In genomic region chr9:71761938-71762353, GRCh38 we compare ENCODE assay signal across 1 cellular context.
TF ChIP-seq lines count a peak whose summit lies in the region.

No MANE protein-coding gene starts in this region.

TF ChIP-seq in HCT116, 20 proteins besides CTCF, POLR2A, EP300 and RAD21:
- TF ChIP-seq SP1 (IDR thresholded peaks at IDR 0.05; ENCODE audit: low read depth): no peak
- no peak for TF ChIP-seq SIN3A (IDR thresholded peaks at IDR 0.05; ENCODE audit: low read depth)
- no peak for TF ChIP-seq FOSL1 (IDR thresholded peaks at IDR 0.05; ENCODE audit: low read depth)
- TF ChIP-seq EZH2 (IDR thresholded peaks at IDR 0.05): no peak
- TF ChIP-seq CEBPB (IDR thresholded peaks at IDR 0.05; ENCODE audit: low read depth): no peak
- TF ChIP-seq, protein P1, sequence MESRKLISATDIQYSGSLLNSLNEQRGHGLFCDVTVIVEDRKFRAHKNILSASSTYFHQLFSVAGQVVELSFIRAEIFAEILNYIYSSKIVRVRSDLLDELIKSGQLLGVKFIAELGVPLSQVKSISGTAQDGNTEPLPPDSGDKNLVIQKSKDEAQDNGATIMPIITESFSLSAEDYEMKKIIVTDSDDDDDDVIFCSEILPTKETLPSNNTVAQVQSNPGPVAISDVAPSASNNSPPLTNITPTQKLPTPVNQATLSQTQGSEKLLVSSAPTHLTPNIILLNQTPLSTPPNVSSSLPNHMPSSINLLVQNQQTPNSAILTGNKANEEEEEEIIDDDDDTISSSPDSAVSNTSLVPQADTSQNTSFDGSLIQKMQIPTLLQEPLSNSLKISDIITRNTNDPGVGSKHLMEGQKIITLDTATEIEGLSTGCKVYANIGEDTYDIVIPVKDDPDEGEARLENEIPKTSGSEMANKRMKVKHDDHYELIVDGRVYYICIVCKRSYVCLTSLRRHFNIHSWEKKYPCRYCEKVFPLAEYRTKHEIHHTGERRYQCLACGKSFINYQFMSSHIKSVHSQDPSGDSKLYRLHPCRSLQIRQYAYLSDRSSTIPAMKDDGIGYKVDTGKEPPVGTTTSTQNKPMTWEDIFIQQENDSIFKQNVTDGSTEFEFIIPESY (IDR thresholded peaks at IDR 0.05; ENCODE audit: extremely low read depth, insufficient replicate concordance, low read length): no peak
- no peak for TF ChIP-seq SRF (IDR thresholded peaks at IDR 0.05; ENCODE audit: low read depth)
- TF ChIP-seq TCF7L2 (IDR thresholded peaks at IDR 0.05; ENCODE audit: borderline replicate concordance, extremely low read depth, insufficient read depth, insufficient read length): no peak
- no peak for TF ChIP-seq ZNF274 (IDR thresholded peaks at IDR 0.05; ENCODE audit: low read depth, low read length)
- no peak for TF ChIP-seq EGR1 (IDR thresholded peaks at IDR 0.05; ENCODE audit: low read depth)
- no peak for TF ChIP-seq POLR2AphosphoS5 (IDR thresholded peaks at IDR 0.05; ENCODE audit: low read depth, low read length)
- TF ChIP-seq CBX3 (IDR thresholded peaks at IDR 0.05; ENCODE audit: low read depth): no peak
- TF ChIP-seq EZH2phosphoT487 (IDR thresholded peaks at IDR 0.05; ENCODE audit: borderline replicate concordance): no peak
- no peak for TF ChIP-seq MAX (IDR thresholded peaks at IDR 0.05)
- TF ChIP-seq, protein P2, sequence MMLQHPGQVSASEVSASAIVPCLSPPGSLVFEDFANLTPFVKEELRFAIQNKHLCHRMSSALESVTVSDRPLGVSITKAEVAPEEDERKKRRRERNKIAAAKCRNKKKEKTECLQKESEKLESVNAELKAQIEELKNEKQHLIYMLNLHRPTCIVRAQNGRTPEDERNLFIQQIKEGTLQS (IDR thresholded peaks at IDR 0.05): no peak
- no peak for TF ChIP-seq YY1 (IDR thresholded peaks at IDR 0.05; ENCODE audit: extremely low read depth, insufficient replicate concordance, low read depth, low read length)
- no peak for TF ChIP-seq ZFX (IDR thresholded peaks at IDR 0.05)
- no peak for TF ChIP-seq ELF1 (IDR thresholded peaks at IDR 0.05; ENCODE audit: borderline replicate concordance, low read depth)
- TF ChIP-seq, protein P3, sequence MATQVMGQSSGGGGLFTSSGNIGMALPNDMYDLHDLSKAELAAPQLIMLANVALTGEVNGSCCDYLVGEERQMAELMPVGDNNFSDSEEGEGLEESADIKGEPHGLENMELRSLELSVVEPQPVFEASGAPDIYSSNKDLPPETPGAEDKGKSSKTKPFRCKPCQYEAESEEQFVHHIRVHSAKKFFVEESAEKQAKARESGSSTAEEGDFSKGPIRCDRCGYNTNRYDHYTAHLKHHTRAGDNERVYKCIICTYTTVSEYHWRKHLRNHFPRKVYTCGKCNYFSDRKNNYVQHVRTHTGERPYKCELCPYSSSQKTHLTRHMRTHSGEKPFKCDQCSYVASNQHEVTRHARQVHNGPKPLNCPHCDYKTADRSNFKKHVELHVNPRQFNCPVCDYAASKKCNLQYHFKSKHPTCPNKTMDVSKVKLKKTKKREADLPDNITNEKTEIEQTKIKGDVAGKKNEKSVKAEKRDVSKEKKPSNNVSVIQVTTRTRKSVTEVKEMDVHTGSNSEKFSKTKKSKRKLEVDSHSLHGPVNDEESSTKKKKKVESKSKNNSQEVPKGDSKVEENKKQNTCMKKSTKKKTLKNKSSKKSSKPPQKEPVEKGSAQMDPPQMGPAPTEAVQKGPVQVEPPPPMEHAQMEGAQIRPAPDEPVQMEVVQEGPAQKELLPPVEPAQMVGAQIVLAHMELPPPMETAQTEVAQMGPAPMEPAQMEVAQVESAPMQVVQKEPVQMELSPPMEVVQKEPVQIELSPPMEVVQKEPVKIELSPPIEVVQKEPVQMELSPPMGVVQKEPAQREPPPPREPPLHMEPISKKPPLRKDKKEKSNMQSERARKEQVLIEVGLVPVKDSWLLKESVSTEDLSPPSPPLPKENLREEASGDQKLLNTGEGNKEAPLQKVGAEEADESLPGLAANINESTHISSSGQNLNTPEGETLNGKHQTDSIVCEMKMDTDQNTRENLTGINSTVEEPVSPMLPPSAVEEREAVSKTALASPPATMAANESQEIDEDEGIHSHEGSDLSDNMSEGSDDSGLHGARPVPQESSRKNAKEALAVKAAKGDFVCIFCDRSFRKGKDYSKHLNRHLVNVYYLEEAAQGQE (IDR thresholded peaks at IDR 0.05; ENCODE audit: low read depth): no peak
TF ChIP-seq in HCT116: peak in this region for 0.
